8 cellular contexts compared by ENCODE assay signal in the genomic region with DNA sequence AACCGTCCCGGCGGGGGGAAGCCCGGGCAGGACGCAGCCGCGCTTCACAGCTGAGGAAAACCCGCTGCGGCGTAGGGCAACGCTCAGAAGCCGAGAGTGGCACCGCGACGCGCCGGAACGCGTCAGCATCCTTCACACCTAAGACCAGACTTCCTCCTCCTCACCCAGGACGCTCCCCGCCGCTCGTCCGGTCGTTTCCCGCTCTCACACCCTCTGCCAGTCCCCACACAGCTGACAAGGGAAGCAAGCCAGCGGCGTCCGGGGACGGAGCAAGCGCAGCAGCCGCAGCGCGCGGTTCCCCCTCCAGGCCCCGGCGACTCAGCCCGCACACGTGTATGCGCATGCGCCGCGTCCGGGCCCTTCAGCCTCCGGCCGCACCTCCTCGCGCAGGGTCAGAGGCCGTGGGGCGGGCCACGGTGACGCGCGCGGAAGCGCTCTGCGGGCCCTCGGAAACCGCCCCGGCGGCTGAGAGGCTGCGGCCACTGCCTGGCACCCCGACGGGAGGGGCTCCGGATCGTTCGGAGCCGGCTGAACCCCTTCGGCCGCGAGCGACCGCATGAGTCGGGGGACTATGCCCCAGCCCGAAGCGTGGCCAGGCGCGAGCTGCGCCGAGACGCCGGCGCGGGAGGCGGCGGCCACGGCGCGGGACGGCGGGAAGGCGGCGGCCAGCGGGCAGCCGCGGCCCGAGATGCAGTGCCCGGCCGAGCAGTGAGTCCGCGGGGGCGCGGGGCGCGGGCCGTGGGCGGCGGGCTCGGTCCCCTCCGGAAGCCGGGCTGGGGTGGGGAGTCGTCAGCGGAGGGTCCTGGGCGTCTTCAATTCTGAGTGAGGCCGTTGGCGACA. TPM values are rescaled to one million over a fixed set of nuclear protein-coding genes. Genes with fewer than 3 reads are reported as not detected.
DNase-seq lines count a peak whose midpoint lies in the region; ATAC-seq lines count a peak whose summit lies in the region.

OTULIN (plus strand) TSS at position 449 of the 840 bp plus-strand sequence; CDS start at position 557, 108 bp downstream.

- H3K27ac Mint-ChIP-seq in activated CD8-positive, alpha-beta T cell treated with anti-CD3 and anti-CD28 coated beads, Interleukin-2, amount 10 ng/mL, durations not matched to agents 7 days and 5 days = peak within 1 kb of the TSS; percentile 98

- H3K27me3 Mint-ChIP-seq in activated CD8-positive, alpha-beta T cell treated with anti-CD3 and anti-CD28 coated beads, Interleukin-2, amount 10 ng/mL, durations not matched to agents 7 days and 5 days (ENCODE audit: low read depth) = no peaks in the 10 kb centered on the region

- CTCF ChIA-PET in activated CD8-positive, alpha-beta T cell treated with anti-CD3 and anti-CD28 coated beads, Interleukin-2, amount 10 ng/mL, durations not matched to agents 7 days and 5 days (lab: Charles Lee) = interaction anchor here (1.3 to 9.0 kb wide), 2 partner anchors 16 to 21 kb away, joined by 3 to 66 read pairs; no protein-coding TSS in a partner anchor

- ATAC-seq in GM19395 (IDR thresholded peaks at IDR 0.05; ENCODE audit: unreplicated experiment) = peak; percentile 63
- peak; percentile 49 for ATAC-seq in HG03558 (IDR thresholded peaks at IDR 0.05; ENCODE audit: extremely low read depth, unreplicated experiment)
- ATAC-seq in activated CD8-positive, alpha-beta T cell treated with anti-CD3 and anti-CD28 coated beads, Interleukin-2, amount 10 ng/mL, durations not matched to agents 7 days and 5 days = peak; percentile 73

- H3K4me1 Mint-ChIP-seq in activated CD8-positive, alpha-beta T cell treated with anti-CD3 and anti-CD28 coated beads, Interleukin-2, amount 10 ng/mL, durations not matched to agents 7 days and 5 days (ENCODE audit: low read depth) = peaks cover 73% of the 10 kb centered on the region

- no peaks in the 10 kb centered on the region for H3K9me3 Mint-ChIP-seq in activated CD8-positive, alpha-beta T cell treated with anti-CD3 and anti-CD28 coated beads, Interleukin-2, amount 10 ng/mL, durations not matched to agents 7 days and 5 days (ENCODE audit: insufficient read depth)

- H3K4me3 Mint-ChIP-seq in activated CD8-positive, alpha-beta T cell treated with anti-CD3 and anti-CD28 coated beads, Interleukin-2, amount 10 ng/mL, durations not matched to agents 7 days and 5 days = peak within 1 kb of the TSS; percentile 94

- POLR2A ChIA-PET in activated CD8-positive, alpha-beta T cell treated with anti-CD3 and anti-CD28 coated beads, Interleukin-2, amount 10 ng/mL, durations not matched to agents 7 days and 5 days (lab: Charles Lee) = interaction anchor here (0.6 to 1.5 kb wide), 4 partner anchors 9 to 251 kb away, joined by 3 to 5 read pairs (median 4); no protein-coding TSS in a partner anchor

- H3K36me3 Mint-ChIP-seq in activated CD8-positive, alpha-beta T cell treated with anti-CD3 and anti-CD28 coated beads, Interleukin-2, amount 10 ng/mL, durations not matched to agents 7 days and 5 days (ENCODE audit: low read depth) = peaks cover 43% of the 10 kb centered on the region

- DNase-seq in CD1c-positive myeloid dendritic cell (ENCODE audit: extremely low spot score) (peak; percentile 97), NCI-H774 (lab: John Stamatoyannopoulos, UW) (peak; percentile 98), lung microvascular endothelial cell (ENCODE audit: low read depth in 2 of 2) (peak; percentile 91 to 92)
- DNase-seq in activated CD8-positive, alpha-beta T cell treated with anti-CD3 and anti-CD28 coated beads, Interleukin-2, amount 10 ng/mL, durations not matched to agents 7 days and 5 days = peak; percentile 91
- peak; percentile 68 for DNase-seq in effector CD4-positive, alpha-beta T cell
- peak; percentile 75 to 79 (median 76) for DNase-seq in stimulated activated CD4-positive, alpha-beta T cell treated with anti-CD3 and anti-CD28 coated beads, TNF-alpha, amount 100 ng/mL, for 48 hours (ENCODE audit: low read depth in 3 of 3)

RNA-seq across cellular contexts. Expression of gene OTULIN, which starts in this region (rescaled TPM):
- total RNA-seq in activated CD8-positive, alpha-beta T cell treated with anti-CD3 and anti-CD28 coated beads, Interleukin-2, amount 10 ng/mL, durations not matched to agents 7 days and 5 days = 10 to 100 TPM; 71.2 to 80.7 TPM
- 10.2 and 16.1 TPM in 2 replicates for total RNA-seq in lung microvascular endothelial cell

Comparison
In these comparisons a context has a peak if more than half of its experiments do, and no peak if none do; other contexts are left out.
1. Peak in every context shown above with its lines: DNase-seq and ATAC-seq.